Comparison of ENCODE assay signal across 10 cellular contexts in genomic region chr13:111068009-111068350, GRCh38. TPM values are rescaled to one million over a fixed set of nuclear protein-coding genes. Genes with fewer than 3 reads are reported as not detected.
A peak's percentile ranks its signal among the peaks of the same experiment; 100 is the strongest.
DNase-seq lines count a peak whose midpoint lies in the region; ATAC-seq and TF ChIP-seq lines count a peak whose summit lies in the region.
"Had no signal": no experiment of that assay in that cellular context is flagged by ENCODE, and none has a peak within 500 bp of the region (broad histone marks: within the 10 kb centered on the region; RNA-seq: fewer than 3 reads in every experiment).

No MANE protein-coding gene starts in this region.

- CTCF ChIA-PET in RWPE1 (lab: Yijun Ruan, JAX), result interaction anchor here (0.6 to 1.6 kb wide), 12 partner anchors 11 to 372 kb away, joined by 3 to 11 read pairs (median 4); no protein-coding TSS in a partner anchor

- H3K9me3 ChIP-seq in GM23248 (ENCODE audit: low read depth) (no peaks in the 10 kb centered on the region), endocrine pancreas (ENCODE audit: control insufficient read depth, low read length) (no peaks in the 10 kb centered on the region)

- no peaks in the 10 kb centered on the region for H3K79me2 ChIP-seq in GM23248 (ENCODE audit: insufficient read depth)

- H3K9me2 ChIP-seq in GM23248 (ENCODE audit: insufficient read depth), result no peaks in the 10 kb centered on the region

- ATAC-seq in HG02571 (IDR thresholded peaks at IDR 0.05; ENCODE audit: unreplicated experiment) (no peak), HG02884 (IDR thresholded peaks at IDR 0.05; ENCODE audit: unreplicated experiment) (no peak)

- H3K27me3 Mint-ChIP-seq in osteocyte (ENCODE audit: unreplicated experiment), result no peaks in the 10 kb centered on the region

- WGBS in GM23248 (ENCODE audit: low coverage in 1 of 2, low lambda C conversion rate in 2 of 2, missing lambda C conversion rate in 2 of 2), 2 experiments, result 2 to 5% methylated on average over 2 of the region's 2 CpGs

- no peaks in the 10 kb centered on the region for H3F3A ChIP-seq in GM23248 (ENCODE audit: insufficient read depth)

- no peaks in the 10 kb centered on the region for H3K36me3 Mint-ChIP-seq in osteocyte (ENCODE audit: unreplicated experiment)

- peaks cover 13% of the 10 kb centered on the region for H3K9me3 Mint-ChIP-seq in osteocyte (ENCODE audit: unreplicated experiment)

- H2AFZ ChIP-seq in GM23248, result peak overlapping the region; percentile 94

- in situ Hi-C loops in GM23248 (cut with MboI), result loop anchor here (10.0 kb wide), 1 partner anchor 157 kb away; no protein-coding TSS in a partner anchor

- no peak overlapping the region for H3K27ac ChIP-seq in GM23248
- H3K27ac ChIP-seq in RWPE1, result no peak overlapping the region

- H3K36me3 ChIP-seq in GM23248 (ENCODE audit: low read depth) (no peaks in the 10 kb centered on the region), endocrine pancreas (ENCODE audit: control insufficient read depth, insufficient read depth, low read length) (no peaks in the 10 kb centered on the region)
- H3K36me3 ChIP-seq: gastroesophageal sphincter, spleen had no signal

- peak overlapping the region; percentile 84 for H3K4me3 Mint-ChIP-seq in osteocyte (ENCODE audit: unreplicated experiment)

- H3K4me1 ChIP-seq in GM23248 (ENCODE audit: insufficient read depth) (no peaks in the 10 kb centered on the region; the same call in 1 of the 2 replicates), endocrine pancreas (ENCODE audit: control insufficient read depth, insufficient read depth, low read length) (no peaks in the 10 kb centered on the region)

- TF ChIP-seq CTCF in RWPE1 (conservative IDR thresholded peaks at IDR 0.05; ENCODE audit: low read depth) (peak; percentile 68), osteocyte (IDR thresholded peaks at IDR 0.05) (peak; percentile 11)

- H3K4me2 ChIP-seq in GM23248 (ENCODE audit: unreplicated experiment), result peak overlapping the region; percentile 97

- no peak for DNase-seq in GM23248
- DNase-seq in RWPE1 (ENCODE audit: low spot score), result no peak
- no peak for DNase-seq in osteocyte (ENCODE audit: extremely low spot score, unreplicated experiment)
- no peak for DNase-seq in activated effector memory CD4-positive, alpha-beta T cell treated with anti-CD3 and anti-CD28 coated beads, Interleukin-2, amount 50 U/mL, for 16 hours
- no peak for DNase-seq in KG1 (lab: John Stamatoyannopoulos, UW)

- H4K20me1 ChIP-seq in GM23248 (ENCODE audit: insufficient read depth), result no peaks in the 10 kb centered on the region

- H3K27me3 ChIP-seq in GM23248 (replicated peaks; ENCODE audit: insufficient read depth) (no peaks in the 10 kb centered on the region), endocrine pancreas (ENCODE audit: control insufficient read depth, insufficient read depth, low read length) (no peaks in the 10 kb centered on the region)

- POLR2A ChIA-PET in RWPE1 (lab: Yijun Ruan, JAX; ENCODE audit: low non-redundant PET), result no interaction called here

- peaks cover 14% of the 10 kb centered on the region for H3K4me1 Mint-ChIP-seq in osteocyte (ENCODE audit: unreplicated experiment)

- H3K4me3 ChIP-seq in GM23248 (peak overlapping the region; percentile 88), endocrine pancreas (ENCODE audit: control insufficient read depth, insufficient read depth, low read length) (peak overlapping the region; percentile 73)

- H3K27ac Mint-ChIP-seq in osteocyte (ENCODE audit: unreplicated experiment), result peak overlapping the region; percentile 35

- H3K9ac ChIP-seq in GM23248 (no peak overlapping the region), endocrine pancreas (ENCODE audit: control insufficient read depth, insufficient read depth, low read length) (no peak overlapping the region)

RNA-seq across cellular contexts. Expression of gene ARHGEF7, which starts 47.1 kb away (rescaled TPM):
- 19.0 and 29.5 TPM in 2 replicates for total RNA-seq in GM23248 (2014; rRNA removed; shearing (Covaris generic))
- 19.7 and 23.0 TPM in 2 replicates for polyA plus RNA-seq in GM23248 (2016; fragmentation: Nextera tagmentation; extraction: Ambion mirVana)
- total RNA-seq in osteocyte, result 119 and 125 TPM in 2 replicates
